1 cellular context compared by ENCODE assay signal in genomic region chr3:119795849-119796248, GRCh38.
TF ChIP-seq lines count a peak whose summit lies in the region.

No MANE protein-coding gene starts in this region.

TF ChIP-seq in HepG2, 621 proteins besides CTCF, POLR2A, EP300 and RAD21 (continued from another document):
- TF ChIP-seq, protein P1, sequence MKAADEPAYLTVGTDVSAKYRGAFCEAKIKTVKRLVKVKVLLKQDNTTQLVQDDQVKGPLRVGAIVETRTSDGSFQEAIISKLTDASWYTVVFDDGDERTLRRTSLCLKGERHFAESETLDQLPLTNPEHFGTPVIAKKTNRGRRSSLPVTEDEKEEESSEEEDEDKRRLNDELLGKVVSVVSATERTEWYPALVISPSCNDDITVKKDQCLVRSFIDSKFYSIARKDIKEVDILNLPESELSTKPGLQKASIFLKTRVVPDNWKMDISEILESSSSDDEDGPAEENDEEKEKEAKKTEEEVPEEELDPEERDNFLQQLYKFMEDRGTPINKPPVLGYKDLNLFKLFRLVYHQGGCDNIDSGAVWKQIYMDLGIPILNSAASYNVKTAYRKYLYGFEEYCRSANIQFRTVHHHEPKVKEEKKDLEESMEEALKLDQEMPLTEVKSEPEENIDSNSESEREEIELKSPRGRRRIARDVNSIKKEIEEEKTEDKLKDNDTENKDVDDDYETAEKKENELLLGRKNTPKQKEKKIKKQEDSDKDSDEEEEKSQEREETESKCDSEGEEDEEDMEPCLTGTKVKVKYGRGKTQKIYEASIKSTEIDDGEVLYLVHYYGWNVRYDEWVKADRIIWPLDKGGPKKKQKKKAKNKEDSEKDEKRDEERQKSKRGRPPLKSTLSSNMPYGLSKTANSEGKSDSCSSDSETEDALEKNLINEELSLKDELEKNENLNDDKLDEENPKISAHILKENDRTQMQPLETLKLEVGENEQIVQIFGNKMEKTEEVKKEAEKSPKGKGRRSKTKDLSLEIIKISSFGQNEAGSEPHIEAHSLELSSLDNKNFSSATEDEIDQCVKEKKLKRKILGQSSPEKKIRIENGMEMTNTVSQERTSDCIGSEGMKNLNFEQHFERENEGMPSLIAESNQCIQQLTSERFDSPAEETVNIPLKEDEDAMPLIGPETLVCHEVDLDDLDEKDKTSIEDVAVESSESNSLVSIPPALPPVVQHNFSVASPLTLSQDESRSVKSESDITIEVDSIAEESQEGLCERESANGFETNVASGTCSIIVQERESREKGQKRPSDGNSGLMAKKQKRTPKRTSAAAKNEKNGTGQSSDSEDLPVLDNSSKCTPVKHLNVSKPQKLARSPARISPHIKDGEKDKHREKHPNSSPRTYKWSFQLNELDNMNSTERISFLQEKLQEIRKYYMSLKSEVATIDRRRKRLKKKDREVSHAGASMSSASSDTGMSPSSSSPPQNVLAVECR (CRISPR knock-in tag; IDR thresholded peaks at IDR 0.05; ENCODE audit: borderline replicate concordance), result no peak
